In genomic region chr13:21297452-21297851, GRCh38 we compare ENCODE assay signal across 8 cellular contexts.
DNase-seq lines count a peak whose midpoint lies in the region; ATAC-seq and TF ChIP-seq lines count a peak whose summit lies in the region.

No MANE protein-coding gene starts in this region.

- peak overlapping the region; percentile 52 for H3K27ac ChIP-seq in cardiac muscle cell
- peak overlapping the region; percentile 68 to 82 (median 76) for H3K27ac ChIP-seq in esophagus muscularis mucosa (replicated peaks in 1 of 4)

- TF ChIP-seq CTCF in cardiac muscle cell (IDR thresholded peaks at IDR 0.05; ENCODE audit: low read depth, low read length) (no peak), esophagus muscularis mucosa (IDR thresholded peaks at IDR 0.05) (no peak)

- H3K4me3 ChIP-seq in cardiac muscle cell (no peak overlapping the region), esophagus muscularis mucosa (peak overlapping the region; percentile 83 to 89 (median 86))

- 67% methylated on average over 2 of the region's 2 CpGs for WGBS in esophagus muscularis mucosa

- H3K27me3 ChIP-seq in cardiac muscle cell, result no peaks in the 10 kb centered on the region
- H3K27me3 ChIP-seq in esophagus muscularis mucosa, result no peaks in the 10 kb centered on the region

- intact Hi-C loops in left ventricle myocardium superior (cut with micrococcal nuclease), result loop anchor here (5.0 kb wide), 1 partner anchor 180 kb away; no protein-coding TSS in a partner anchor
- intact Hi-C loops in esophagus muscularis mucosa (cut with DNase I), result no loop called here
- intact Hi-C loops in sciatic nerve (cut with DNase I), result no loop called here
- intact Hi-C loops in posterior vena cava (cut with DNase I), result loop anchor here in 1 of 2 donors (5.0 to 10.0 kb wide), 2 partner anchors 353 to 375 kb away; no protein-coding TSS in a partner anchor

- DNase-seq in cardiac muscle cell (ENCODE audit: low read depth in 1 of 2, low spot score in 1 of 2), result no peak
- DNase-seq in left ventricle myocardium superior, result no peak
- DNase-seq in SHP77 treated with DMSO at 0.1 percent for 48 hours (lab: John Stamatoyannopoulos, UW), result peak; percentile 26
- no peak for DNase-seq in esophagus muscularis mucosa (ENCODE audit: extremely low spot score)
- DNase-seq in sciatic nerve (ENCODE audit: low spot score), result no peak
- no peak for DNase-seq in amniotic stem cell (lab: John Stamatoyannopoulos, UW)
- DNase-seq in posterior vena cava (ENCODE audit: low spot score), result no peak

- no peak for TF ChIP-seq POLR2A in esophagus muscularis mucosa (IDR thresholded peaks at IDR 0.05; ENCODE audit: low read depth)

- H3K4me1 ChIP-seq in cardiac muscle cell (ENCODE audit: low read depth) (no peaks in the 10 kb centered on the region), esophagus muscularis mucosa (peaks cover 14 to 29% (median 24%) of the 10 kb centered on the region in 4 donors)

- H3K9me3 ChIP-seq in cardiac muscle cell (ENCODE audit: low read depth) (no peaks in the 10 kb centered on the region), esophagus muscularis mucosa (no peaks in the 10 kb centered on the region)

- no peak for TF ChIP-seq EP300 in esophagus muscularis mucosa (IDR thresholded peaks at IDR 0.05)

- H3K36me3 ChIP-seq in cardiac muscle cell, result no peaks in the 10 kb centered on the region
- H3K36me3 ChIP-seq in esophagus muscularis mucosa, result no peaks in the 10 kb centered on the region

- no peak for ATAC-seq in left ventricle myocardium superior
- peak; percentile 3 for ATAC-seq in sciatic nerve
- ATAC-seq in GM19455 (IDR thresholded peaks at IDR 0.05; ENCODE audit: unreplicated experiment), result no peak
